ENCODE assay signal across 26 cellular contexts in genomic region chr17:72700226-72700625, GRCh38.
"Had no signal": no experiment of that assay in that cellular context is flagged by ENCODE, and none has a peak within 500 bp of the region (broad histone marks: within the 10 kb centered on the region; RNA-seq: fewer than 3 reads in every experiment).

No MANE protein-coding gene starts in this region.

- H3K4me1 Mint-ChIP-seq: activated naive CD4-positive, alpha-beta T cell treated with anti-CD3 and anti-CD28 coated beads, Interleukin-2, amount 50 U/mL, for 24 hours; natural killer cell; stimulated activated memory B cell treated with anti-CD40 and anti-IgM and Interleukin-4, amounts not matched to agents 10 μg/mL and 1 μg/mL and 100 μg/mL, for 72 hours; WTC11 had no signal

- H3K4me1 ChIP-seq: gastroesophageal sphincter, left ventricle myocardium inferior, right lobe of liver, stomach, tibial artery, upper lobe of right lung had no signal

- H3K9me3 Mint-ChIP-seq: activated naive CD4-positive, alpha-beta T cell treated with anti-CD3 and anti-CD28 coated beads, Interleukin-2, amount 50 U/mL, for 24 hours; activated naive CD8-positive, alpha-beta T cell treated with anti-CD3 and anti-CD28 coated beads, Interleukin-2, amount 50 U/mL, for 24 hours; activated T-cell treated with anti-CD3 and anti-CD28 coated beads, Interleukin-2, amount 50 U/mL, for 24 hours; natural killer cell had no signal

- DNase-seq: activated CD4-positive, alpha-beta memory T cell treated with anti-CD3 and anti-CD28 coated beads, Interleukin-2, amount 10 ng/mL, durations not matched to agents 7 days and 5 days; activated CD4-positive, alpha-beta T cell treated with anti-CD3 and anti-CD28 coated beads for 1 hour; activated CD4-positive, alpha-beta T cell treated with anti-CD3 and anti-CD28 coated beads, Interleukin-2, amount 10 ng/mL, durations not matched to agents 7 days and 5 days; activated CD8-positive, alpha-beta memory T cell treated with anti-CD3 and anti-CD28 coated beads, Interleukin-2, amount 50 U/mL, for 48 hours; activated gamma-delta T cell treated with Interleukin-2 at 50 U/mL for 16 hours; activated naive CD8-positive, alpha-beta T cell treated with anti-CD3 and anti-CD28 coated beads, Interleukin-2, amount 50 U/mL, for 24 hours; activated T-cell treated with anti-CD3 and anti-CD28 coated beads, Interleukin-2, amount 50 U/mL, for 24 hours; effector CD8-positive, alpha-beta T cell; esophagus squamous epithelium; left ventricle myocardium inferior; mesendoderm; natural killer cell; right lobe of liver; stimulated activated CD4-positive, alpha-beta T cell treated with anti-CD3 and anti-CD28 coated beads, Interleukin-12 subunit alpha, Interleukin-12 subunit beta, amount 100 ng/mL, for 4 hours; stimulated activated CD4-positive, alpha-beta T cell treated with anti-CD3 and anti-CD28 coated beads, Interleukin-4, amount 100 ng/mL, for 1 hour; stomach; tibial artery; upper lobe of right lung had no signal

- H3K27ac ChIP-seq: epithelial cell of prostate, esophagus squamous epithelium, gastroesophageal sphincter, left ventricle myocardium inferior, right lobe of liver, stomach, tibial artery, upper lobe of right lung had no signal

- H3K9me3 ChIP-seq: esophagus squamous epithelium, gastroesophageal sphincter, left ventricle myocardium inferior, right lobe of liver, stomach, tibial artery, upper lobe of right lung had no signal

- ATAC-seq: activated naive CD8-positive, alpha-beta T cell treated with anti-CD3 and anti-CD28 coated beads, Interleukin-2, amount 50 U/mL, for 24 hours; gastroesophageal sphincter; natural killer cell; right lobe of liver; stimulated activated memory B cell treated with anti-CD40 and anti-IgM and Interleukin-4, amounts not matched to agents 10 μg/mL and 1 μg/mL and 100 μg/mL, for 72 hours; upper lobe of right lung; WTC11 had no signal

- H2AFZ ChIP-seq: hepatocyte had no signal

- H3K79me2 ChIP-seq: hepatocyte had no signal

- H3K27me3 Mint-ChIP-seq: activated CD4-positive, alpha-beta memory T cell treated with anti-CD3 and anti-CD28 coated beads, Interleukin-2, amount 10 ng/mL, durations not matched to agents 7 days and 5 days; activated CD4-positive, alpha-beta T cell treated with anti-CD3 and anti-CD28 coated beads, Interleukin-2, amount 10 ng/mL, durations not matched to agents 7 days and 5 days; activated naive CD4-positive, alpha-beta T cell treated with anti-CD3 and anti-CD28 coated beads, Interleukin-2, amount 50 U/mL, for 24 hours; activated naive CD8-positive, alpha-beta T cell treated with anti-CD3 and anti-CD28 coated beads, Interleukin-2, amount 50 U/mL, for 24 hours; activated T-cell treated with anti-CD3 and anti-CD28 coated beads, Interleukin-2, amount 50 U/mL, for 24 hours; progenitor cell of endocrine pancreas; stimulated activated memory B cell treated with anti-CD40 and anti-IgM and Interleukin-4, amounts not matched to agents 10 μg/mL and 1 μg/mL and 100 μg/mL, for 72 hours had no signal

- H3K27me3 ChIP-seq: esophagus squamous epithelium, gastroesophageal sphincter, hepatocyte, right lobe of liver, stomach, tibial artery, upper lobe of right lung had no signal

- H3K36me3 ChIP-seq: left ventricle myocardium inferior, right lobe of liver, upper lobe of right lung had no signal

- H3K4me3 ChIP-seq: esophagus squamous epithelium, gastroesophageal sphincter, hepatocyte, left ventricle myocardium inferior, lung, right lobe of liver, stomach, tibial artery, upper lobe of right lung had no signal

- H3K4me2 ChIP-seq: hepatocyte had no signal

- H3K36me3 Mint-ChIP-seq: natural killer cell, WTC11 had no signal

- H3K27ac Mint-ChIP-seq: activated CD4-positive, alpha-beta memory T cell treated with anti-CD3 and anti-CD28 coated beads, Interleukin-2, amount 10 ng/mL, durations not matched to agents 7 days and 5 days; activated CD4-positive, alpha-beta T cell treated with anti-CD3 and anti-CD28 coated beads, Interleukin-2, amount 10 ng/mL, durations not matched to agents 7 days and 5 days; activated naive CD4-positive, alpha-beta T cell treated with anti-CD3 and anti-CD28 coated beads, Interleukin-2, amount 50 U/mL, for 24 hours; activated naive CD8-positive, alpha-beta T cell treated with anti-CD3 and anti-CD28 coated beads, Interleukin-2, amount 50 U/mL, for 24 hours; activated T-cell treated with anti-CD3 and anti-CD28 coated beads, Interleukin-2, amount 50 U/mL, for 24 hours; natural killer cell; progenitor cell of endocrine pancreas; stimulated activated memory B cell treated with anti-CD40 and anti-IgM and Interleukin-4, amounts not matched to agents 10 μg/mL and 1 μg/mL and 100 μg/mL, for 72 hours; WTC11 had no signal

- H3K4me3 Mint-ChIP-seq: activated CD4-positive, alpha-beta memory T cell treated with anti-CD3 and anti-CD28 coated beads, Interleukin-2, amount 10 ng/mL, durations not matched to agents 7 days and 5 days; activated CD4-positive, alpha-beta T cell treated with anti-CD3 and anti-CD28 coated beads, Interleukin-2, amount 10 ng/mL, durations not matched to agents 7 days and 5 days; activated naive CD4-positive, alpha-beta T cell treated with anti-CD3 and anti-CD28 coated beads, Interleukin-2, amount 50 U/mL, for 24 hours; activated naive CD8-positive, alpha-beta T cell treated with anti-CD3 and anti-CD28 coated beads, Interleukin-2, amount 50 U/mL, for 24 hours; activated T-cell treated with anti-CD3 and anti-CD28 coated beads, Interleukin-2, amount 50 U/mL, for 24 hours; natural killer cell; stimulated activated memory B cell treated with anti-CD40 and anti-IgM and Interleukin-4, amounts not matched to agents 10 μg/mL and 1 μg/mL and 100 μg/mL, for 72 hours; WTC11 had no signal
